ENCODE assay signal across 17 cellular contexts in genomic region chr1:216898801-216899200, GRCh38.
DNase-seq lines count a peak whose midpoint lies in the region; ATAC-seq, FAIRE-seq and TF ChIP-seq lines count a peak whose summit lies in the region.
"Had no signal": no experiment of that assay in that cellular context is flagged by ENCODE, and none has a peak within 500 bp of the region (broad histone marks: within the 10 kb centered on the region; RNA-seq: fewer than 3 reads in every experiment).

No MANE protein-coding gene starts in this region.

- DNase-seq in ELF-1 (ENCODE audit: low read depth, low spot score), result peak; percentile 15
- DNase-seq in bronchial epithelial cell (ENCODE audit: low read depth), result peak; percentile 79
- DNase-seq in islet precursor cell, result peak; percentile 83
- DNase-seq in renal cortical epithelial cell (ENCODE audit: low read depth), result peak; percentile 51
- DNase-seq in GF-D8 (lab: John Stamatoyannopoulos, UW), result no peak
- no peak for DNase-seq in stimulated activated naive CD8-positive, alpha-beta T cell treated with anti-CD3 and anti-CD28 coated beads, Interleukin-15, Interleukin-2, amounts not matched to agents 100 U/mL and 50 U/mL, for 24 hours
- DNase-seq: 8988T; Calu3; CD4-positive, alpha-beta memory T cell; DMS79 treated with DMSO at 0.1 percent for 48 hours; HCEC 1CT had no signal

- FAIRE-seq in bronchial epithelial cell (lab: Jason Lieb, UNC), result no peak
- FAIRE-seq: GM12891, H54, HepG2 had no signal

- no peaks in the 10 kb centered on the region for H3K27me3 ChIP-seq in bronchial epithelial cell (ENCODE audit: control insufficient read depth, insufficient read depth, low read length)
- H3K27me3 ChIP-seq: BLaER1 had no signal

- no peak for ATAC-seq in HG03196 (IDR thresholded peaks at IDR 0.05; ENCODE audit: unreplicated experiment)
- ATAC-seq in stimulated activated naive CD8-positive, alpha-beta T cell treated with anti-CD3 and anti-CD28 coated beads, Interleukin-15, Interleukin-2, amounts not matched to agents 100 U/mL and 50 U/mL, for 24 hours, result no peak
- ATAC-seq: GM23338, HepG2 had no signal

- no peaks in the 10 kb centered on the region for H3K36me3 ChIP-seq in bronchial epithelial cell (ENCODE audit: control insufficient read depth, insufficient read depth, low read length)
- H3K36me3 ChIP-seq: BLaER1 had no signal

- no peak for TF ChIP-seq CTCF in bronchial epithelial cell (IDR thresholded peaks at IDR 0.05; ENCODE audit: insufficient read depth, low read length, severe bottlenecking)

- no peak overlapping the region for H3K4me3 ChIP-seq in bronchial epithelial cell (ENCODE audit: low read depth, low read length)
- H3K4me3 ChIP-seq: BLaER1, GM23338 had no signal

Comparison
In these comparisons a context has a peak if more than half of its experiments do, and no peak if none do; other contexts are left out.
1. DNase-seq: peak in ELF-1 (single experiment), bronchial epithelial cell (single experiment), islet precursor cell (single experiment) and renal cortical epithelial cell (single experiment); none in GF-D8 (single experiment) and stimulated activated naive CD8-positive, alpha-beta T cell treated with anti-CD3 and anti-CD28 coated beads, Interleukin-15, Interleukin-2, amounts not matched to agents 100 U/mL and 50 U/mL, for 24 hours (single experiment).